ENCODE assay signal across 19 cellular contexts in genomic region chrX:147069926-147070325, GRCh38.
"Had no signal": no experiment of that assay in that cellular context is flagged by ENCODE, and none has a peak within 500 bp of the region (broad histone marks: within the 10 kb centered on the region; RNA-seq: fewer than 3 reads in every experiment).

No MANE protein-coding gene starts in this region.

- H3K27ac Mint-ChIP-seq: activated CD4-positive, alpha-beta memory T cell treated with anti-CD3 and anti-CD28 coated beads for 36 hours; activated CD4-positive, alpha-beta T cell treated with anti-CD3 and anti-CD28 coated beads for 36 hours; activated naive CD8-positive, alpha-beta T cell; brain; immature natural killer cell; natural killer cell treated with Interleukin-12 subunit alpha and Interleukin-12 subunit beta and Interleukin-15 and Interleukin-18, amount 100 ng/mL, for 72 hours had no signal

- H3K4me1 ChIP-seq: right atrium auricular region, tibial nerve had no signal

- DNase-seq: activated CD4-positive, alpha-beta memory T cell treated with anti-CD3 and anti-CD28 coated beads for 36 hours; activated CD4-positive, alpha-beta T cell treated with anti-CD3 and anti-CD28 coated beads for 36 hours; activated effector memory CD4-positive, alpha-beta T cell treated with anti-CD3 and anti-CD28 coated beads, Interleukin-2, amount 50 U/mL, for 16 hours; activated T-cell treated with anti-CD3 and anti-CD28 coated beads, Interleukin-2, amount 50 U/mL, for 48 hours; amniotic stem cell; cortex of kidney; effector CD4-positive, alpha-beta T cell; head of caudate nucleus; immature natural killer cell; stimulated activated CD4-positive, alpha-beta T cell treated with anti-CD3 and anti-CD28 coated beads, Interleukin-4, amount 100 ng/mL, for 24 hours; stimulated activated naive CD4-positive, alpha-beta T cell; T-helper 1 cell; T1000 had no signal

- H3K36me3 Mint-ChIP-seq: activated CD4-positive, alpha-beta memory T cell treated with anti-CD3 and anti-CD28 coated beads for 36 hours; activated naive CD8-positive, alpha-beta T cell; brain; immature natural killer cell; natural killer cell treated with Interleukin-12 subunit alpha and Interleukin-12 subunit beta and Interleukin-15 and Interleukin-18, amount 100 ng/mL, for 72 hours had no signal

- H3K27me3 ChIP-seq: right atrium auricular region, tibial nerve had no signal

- H3K27ac ChIP-seq: right atrium auricular region, tibial nerve had no signal

- ATAC-seq: activated CD4-positive, alpha-beta T cell treated with anti-CD3 and anti-CD28 coated beads for 36 hours; natural killer cell treated with Interleukin-12 subunit alpha and Interleukin-12 subunit beta and Interleukin-15 and Interleukin-18, amount 100 ng/mL, for 72 hours had no signal

- H3K36me3 ChIP-seq: right atrium auricular region, tibial nerve had no signal

- H3K4me3 ChIP-seq: right atrium auricular region, skin epidermis, tibial nerve had no signal

- H3K9me3 ChIP-seq: right atrium auricular region, tibial nerve had no signal
